In genomic region chrX:35122756-35123155, GRCh38 we compare ENCODE assay signal across 29 cellular contexts.
"Had no signal": no experiment of that assay in that cellular context is flagged by ENCODE, and none has a peak within 500 bp of the region (broad histone marks: within the 10 kb centered on the region; RNA-seq: fewer than 3 reads in every experiment).

No MANE protein-coding gene starts in this region.

- H3K36me3 ChIP-seq: esophagus squamous epithelium, heart left ventricle, left ventricle myocardium inferior, neutrophil, transverse colon had no signal

- H3K27ac ChIP-seq: epithelial cell of prostate, esophagus squamous epithelium, heart left ventricle, left ventricle myocardium inferior, neutrophil, testis, transverse colon had no signal

- H3K9me3 ChIP-seq: esophagus squamous epithelium, heart left ventricle, left ventricle myocardium inferior, neutrophil, testis, transverse colon had no signal

- H3K4me3 ChIP-seq: esophagus squamous epithelium, heart left ventricle, left ventricle myocardium inferior, lung, testis, transverse colon had no signal

- H3K4me1 ChIP-seq: esophagus squamous epithelium, heart left ventricle, left ventricle myocardium inferior, testis, transverse colon had no signal

- DNase-seq: activated B cell treated with CpG ODN at 0.5 μM for 24 hours; activated CD4-positive, alpha-beta T cell treated with anti-CD3 and anti-CD28 coated beads, Interleukin-2, amount 50 U/mL, for 1 hour; activated CD8-positive, alpha-beta T cell treated with anti-CD3 and anti-CD28 coated beads for 36 hours; activated gamma-delta T cell treated with Interleukin-2 at 50 U/mL for 16 hours; activated naive CD4-positive, alpha-beta T cell treated with anti-CD3 and anti-CD28 coated beads, Interleukin-2, amount 50 U/mL, for 16 hours; activated T-cell treated with anti-CD3 and anti-CD28 coated beads, Interleukin-2, amount 50 U/mL, for 4 hours; amniotic stem cell; dermis blood vessel endothelial cell; effector CD4-positive, alpha-beta T cell; esophagus squamous epithelium; heart left ventricle; hypothalamus; immature natural killer cell; kidney glomerular epithelial cell; left ventricle myocardium inferior; naive B cell; nephron progenitor cell; retina; small intestine; stimulated activated CD4-positive, alpha-beta T cell treated with anti-CD3 and anti-CD28 coated beads, Interleukin-1b, Interleukin-23, amount 100 ng/mL, for 48 hours; stimulated activated naive CD4-positive, alpha-beta T cell; T-helper 2 cell; testis; transverse colon had no signal

- ATAC-seq: activated CD8-positive, alpha-beta T cell treated with anti-CD3 and anti-CD28 coated beads for 36 hours; activated T-cell treated with anti-CD3 and anti-CD28 coated beads, Interleukin-2, amount 50 U/mL, for 4 hours; activated T-helper 17 cell treated with anti-CD3 and anti-CD28 coated beads, Interleukin-2, amount 50 U/mL, for 72 hours; heart left ventricle; sciatic nerve had no signal

- H3K27me3 ChIP-seq: esophagus squamous epithelium, heart left ventricle, neutrophil, testis, transverse colon had no signal
